In genomic region chr20:55882922-55883321, GRCh38 we compare ENCODE assay signal across 1 cellular context.
TF ChIP-seq lines count a peak whose summit lies in the region.

No MANE protein-coding gene starts in this region.

TF ChIP-seq in SK-N-SH, 30 proteins besides CTCF, POLR2A, EP300 and RAD21 (continued from another document):
- TF ChIP-seq ZBTB33 (IDR thresholded peaks at IDR 0.05; ENCODE audit: borderline replicate concordance, low read depth) (no peak), FOSL2 (IDR thresholded peaks at IDR 0.05; ENCODE audit: borderline replicate concordance, low read depth) (no peak), GATA2 (CRISPR knock-in tag; IDR thresholded peaks at IDR 0.05) (no peak)
